ENCODE assay signal across 21 cellular contexts in genomic region chr2:226956659-226957058, GRCh38.
DNase-seq lines count a peak whose midpoint lies in the region; ATAC-seq and TF ChIP-seq lines count a peak whose summit lies in the region.
"Had no signal": no experiment of that assay in that cellular context is flagged by ENCODE, and none has a peak within 500 bp of the region (broad histone marks: within the 10 kb centered on the region; RNA-seq: fewer than 3 reads in every experiment).

No MANE protein-coding gene starts in this region.

- intact Hi-C loops in heart left ventricle (cut with DNase I) = no loop called here
- intact Hi-C loops in psoas muscle (cut with DNase I) = no loop called here

- TF ChIP-seq POLR2A in heart left ventricle (IDR thresholded peaks at IDR 0.05) = no peak

- ATAC-seq in heart left ventricle (peak; percentile 70 to 81 (median 74)), left lobe of liver (peak; percentile 96), psoas muscle (peak in 3 of 4 donors; percentile 53 to 72 (median 71))
- ATAC-seq: A549 had no signal

- H3K4me1 ChIP-seq in heart left ventricle (peaks cover 0 to 9% (median 0%) of the 10 kb centered on the region in 12 donors), psoas muscle (no peaks in the 10 kb centered on the region)
- H3K4me1 ChIP-seq: A549 had no signal

- H3K27ac ChIP-seq in heart left ventricle = peak overlapping the region in 1 of 12 donors; percentile 7
- no peak overlapping the region for H3K27ac ChIP-seq in psoas muscle
- H3K27ac ChIP-seq: A549; BLaER1 treated with 17β-estradiol and CSF1 and Interleukin-3, amounts not matched to agents 10 nM and 100 nM had no signal

- TF ChIP-seq CTCF in heart left ventricle (IDR thresholded peaks at IDR 0.05) (no peak), psoas muscle (IDR thresholded peaks at IDR 0.05) (no peak)

- DNase-seq in HuH-7.5 (ENCODE audit: low spot score) (peak; percentile 44), heart left ventricle (no peak), left lobe of liver (ENCODE audit: low spot score) (peak; percentile 54), psoas muscle (no peak), NCI-H2171 treated with DMSO at 0.1 percent for 48 hours (lab: John Stamatoyannopoulos, UW) (no peak), NOMO-1 treated with dmso at 0.1 percent for 144 hours (lab: John Stamatoyannopoulos, UW; ENCODE audit: unreplicated experiment) (no peak), cerebellum (ENCODE audit: low spot score) (no peak)
- DNase-seq: AML-193; CD4-positive, alpha-beta T cell; HCEC 1CT; Kasumi-1; NCI-H1092 treated with DMSO at 0.1 percent for 48 hours; NCI-H1436; NCI-H187; NCI-H524 treated with DMSO at 0.1 percent for 48 hours; NCI-H774; NK-92 treated with Interleukin-12 subunit alpha and Interleukin-12 subunit beta, amount 100 ng/mL, for 24 hours; RPMI8226; SHP77 treated with DMSO at 0.1 percent for 48 hours had no signal

- peaks cover 0 to 26% (median 0%) of the 10 kb centered on the region in 12 donors for H3K9me3 ChIP-seq in heart left ventricle
- H3K9me3 ChIP-seq in psoas muscle = peaks cover 7% of the 10 kb centered on the region
- H3K9me3 ChIP-seq: A549 had no signal

- H3K36me3 ChIP-seq in heart left ventricle (no peaks in the 10 kb centered on the region), psoas muscle (ENCODE audit: insufficient read depth in 1 of 2, low read depth in 1 of 2) (no peaks in the 10 kb centered on the region)

- WGBS in heart left ventricle, 4 donors = 11 to 27% (median 20%) methylated on average over 1 of the region's 1 CpG
- WGBS in psoas muscle, 3 donors = 13 to 18% (median 17%) methylated on average over 1 of the region's 1 CpG

- H3K27me3 ChIP-seq in heart left ventricle = no peaks in the 10 kb centered on the region
- H3K27me3 ChIP-seq in psoas muscle (ENCODE audit: insufficient read depth in 3 of 3, low read length in 2 of 3) = no peaks in the 10 kb centered on the region
- H3K27me3 ChIP-seq: BLaER1 treated with 17β-estradiol and CSF1 and Interleukin-3, amounts not matched to agents 10 nM and 100 nM had no signal

- H3K4me3 ChIP-seq in heart left ventricle (no peak overlapping the region), psoas muscle (no peak overlapping the region)
- H3K4me3 ChIP-seq: A549; BLaER1 treated with 17β-estradiol and CSF1 and Interleukin-3, amounts not matched to agents 10 nM and 100 nM had no signal

Comparison
In these comparisons a context has a peak if more than half of its experiments do, and no peak if none do; other contexts are left out.
1. DNase-seq: peak in HuH-7.5 (single experiment) and left lobe of liver (single experiment); none in heart left ventricle (0 of 5), psoas muscle (0 of 2), NCI-H2171 treated with DMSO at 0.1 percent for 48 hours (single experiment), NOMO-1 treated with dmso at 0.1 percent for 144 hours (single experiment) and cerebellum (single experiment).
2. Peak in every context shown above with its lines, with median percentiles within 50 percentile points of each other: ATAC-seq.